1 cellular context compared by ENCODE assay signal in genomic region chr3:66412176-66412887, GRCh38.
TF ChIP-seq lines count a peak whose summit lies in the region.

No MANE protein-coding gene starts in this region.

TF ChIP-seq in K562, 482 proteins besides CTCF, POLR2A, EP300 and RAD21 (continued from another document):
- TF ChIP-seq, protein P1, sequence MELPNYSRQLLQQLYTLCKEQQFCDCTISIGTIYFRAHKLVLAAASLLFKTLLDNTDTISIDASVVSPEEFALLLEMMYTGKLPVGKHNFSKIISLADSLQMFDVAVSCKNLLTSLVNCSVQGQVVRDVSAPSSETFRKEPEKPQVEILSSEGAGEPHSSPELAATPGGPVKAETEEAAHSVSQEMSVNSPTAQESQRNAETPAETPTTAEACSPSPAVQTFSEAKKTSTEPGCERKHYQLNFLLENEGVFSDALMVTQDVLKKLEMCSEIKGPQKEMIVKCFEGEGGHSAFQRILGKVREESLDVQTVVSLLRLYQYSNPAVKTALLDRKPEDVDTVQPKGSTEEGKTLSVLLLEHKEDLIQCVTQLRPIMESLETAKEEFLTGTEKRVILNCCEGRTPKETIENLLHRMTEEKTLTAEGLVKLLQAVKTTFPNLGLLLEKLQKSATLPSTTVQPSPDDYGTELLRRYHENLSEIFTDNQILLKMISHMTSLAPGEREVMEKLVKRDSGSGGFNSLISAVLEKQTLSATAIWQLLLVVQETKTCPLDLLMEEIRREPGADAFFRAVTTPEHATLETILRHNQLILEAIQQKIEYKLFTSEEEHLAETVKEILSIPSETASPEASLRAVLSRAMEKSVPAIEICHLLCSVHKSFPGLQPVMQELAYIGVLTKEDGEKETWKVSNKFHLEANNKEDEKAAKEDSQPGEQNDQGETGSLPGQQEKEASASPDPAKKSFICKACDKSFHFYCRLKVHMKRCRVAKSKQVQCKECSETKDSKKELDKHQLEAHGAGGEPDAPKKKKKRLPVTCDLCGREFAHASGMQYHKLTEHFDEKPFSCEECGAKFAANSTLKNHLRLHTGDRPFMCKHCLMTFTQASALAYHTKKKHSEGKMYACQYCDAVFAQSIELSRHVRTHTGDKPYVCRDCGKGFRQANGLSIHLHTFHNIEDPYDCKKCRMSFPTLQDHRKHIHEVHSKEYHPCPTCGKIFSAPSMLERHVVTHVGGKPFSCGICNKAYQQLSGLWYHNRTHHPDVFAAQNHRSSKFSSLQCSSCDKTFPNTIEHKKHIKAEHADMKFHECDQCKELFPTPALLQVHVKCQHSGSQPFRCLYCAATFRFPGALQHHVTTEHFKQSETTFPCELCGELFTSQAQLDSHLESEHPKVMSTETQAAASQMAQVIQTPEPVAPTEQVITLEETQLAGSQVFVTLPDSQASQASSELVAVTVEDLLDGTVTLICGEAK (IDR thresholded peaks at IDR 0.05) = no peak
- TF ChIP-seq, protein P1 (CRISPR knock-in tag; IDR thresholded peaks at IDR 0.05) = no peak
